Comparison of ENCODE assay signal across 13 cellular contexts in the genomic region with DNA sequence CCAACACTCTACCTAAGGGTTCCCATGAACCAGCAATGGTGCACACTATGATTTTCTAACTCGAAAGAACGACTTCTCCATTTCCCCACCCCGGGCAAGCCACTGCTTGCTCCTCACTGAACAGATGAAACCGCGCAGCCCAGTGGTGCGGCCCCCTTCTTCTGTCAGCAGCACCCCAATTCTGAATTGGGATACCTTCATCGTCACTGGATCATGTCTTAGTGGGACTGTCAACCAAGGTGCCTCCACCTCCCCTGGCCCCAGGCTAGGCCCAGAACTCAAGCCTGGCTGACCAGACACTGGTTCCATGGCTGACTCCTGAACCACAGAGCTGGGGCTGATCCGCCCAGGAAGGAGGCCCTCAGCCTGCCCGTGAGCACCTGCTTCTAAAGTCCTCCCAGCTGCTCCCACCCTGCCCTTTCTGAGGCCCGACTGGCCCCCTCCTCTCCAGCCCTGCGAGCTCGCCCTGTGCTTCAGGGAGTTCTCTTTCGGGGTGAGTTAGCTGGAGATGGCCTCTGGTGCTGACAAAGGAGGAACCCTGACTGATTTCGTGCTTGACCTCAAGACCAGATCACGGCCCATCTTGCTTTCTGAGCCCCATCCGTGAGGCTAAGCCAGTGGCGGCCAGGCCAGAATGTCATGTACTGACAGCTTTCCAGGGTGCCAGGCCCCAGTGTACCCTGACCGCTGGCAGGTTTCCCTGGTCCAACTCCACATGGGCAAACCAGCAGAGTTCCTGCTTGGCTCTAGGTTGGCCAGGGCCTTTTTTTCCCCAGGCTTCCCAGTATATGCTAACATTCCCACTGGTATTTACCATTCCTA. TPM values are rescaled to one million over a fixed set of nuclear protein-coding genes. Genes with fewer than 3 reads are reported as not detected.
DNase-seq lines count a peak whose midpoint lies in the region; TF ChIP-seq lines count a peak whose summit lies in the region.
"Had no signal": no experiment of that assay in that cellular context is flagged by ENCODE, and none has a peak within 500 bp of the region (broad histone marks: within the 10 kb centered on the region; RNA-seq: fewer than 3 reads in every experiment).

No MANE protein-coding gene starts in this region.

- 97% methylated on average over 17 of the region's 18 CpGs for whole genome bisulfite sequencing in esophagus muscularis mucosa

- DNase-seq in MV-4-11 (lab: John Stamatoyannopoulos, UW) (peak; percentile 43), esophagus muscularis mucosa (ENCODE audit: extremely low spot score) (no peak), neural crest cell (ENCODE audit: low read depth, low spot score) (no peak), NCI-H69 (lab: John Stamatoyannopoulos, UW) (no peak), NCI-H82 treated with DMSO at 0.1 percent for 48 hours (lab: John Stamatoyannopoulos, UW; ENCODE audit: unreplicated experiment) (no peak), NCI-H510A (lab: John Stamatoyannopoulos, UW) (no peak), NCI-H146 treated with DMSO at 0.1 percent for 48 hours (lab: John Stamatoyannopoulos, UW; ENCODE audit: unreplicated experiment) (no peak)
- DNase-seq: activated T-cell treated with anti-CD3 and anti-CD28 coated beads, Interleukin-2, amount 50 U/mL, for 4 hours; COR-L47; effector CD8-positive, alpha-beta T cell; IMR-90 had no signal

- H3K4me2 ChIP-seq in BLaER1, result peak overlapping the region; percentile 90

- peaks cover 13% of the 10 kb centered on the region for H3K36me3 Mint-ChIP-seq in neural crest cell (ENCODE audit: low read depth)

- no peaks in the 10 kb centered on the region for H3K9me3 Mint-ChIP-seq in neural crest cell
- H3K9me3 Mint-ChIP-seq: activated T-cell treated with anti-CD3 and anti-CD28 coated beads, Interleukin-2, amount 50 U/mL, for 4 hours had no signal

- peak overlapping the region; percentile 86 for H3K27ac ChIP-seq in BLaER1
- peak overlapping the region; percentile 81 to 86 (median 83) for H3K27ac ChIP-seq in esophagus muscularis mucosa (replicated peaks in 1 of 4)

- H3K36me3 ChIP-seq in BLaER1, result peaks cover 62% of the 10 kb centered on the region
- H3K36me3 ChIP-seq in esophagus muscularis mucosa, result peaks cover 0 to 21% (median 5%) of the 10 kb centered on the region in 4 donors

- no peaks in the 10 kb centered on the region for H3K27me3 Mint-ChIP-seq in neural crest cell (ENCODE audit: low read depth)
- H3K27me3 Mint-ChIP-seq: progenitor cell of endocrine pancreas had no signal

- no peaks in the 10 kb centered on the region for H3K27me3 ChIP-seq in BLaER1
- H3K27me3 ChIP-seq in esophagus muscularis mucosa, result no peaks in the 10 kb centered on the region

- no peak overlapping the region for H3K4me3 Mint-ChIP-seq in neural crest cell
- H3K4me3 Mint-ChIP-seq: activated T-cell treated with anti-CD3 and anti-CD28 coated beads, Interleukin-2, amount 50 U/mL, for 4 hours had no signal

- peak overlapping the region; percentile 79 for H3K27ac Mint-ChIP-seq in neural crest cell (ENCODE audit: unreplicated experiment)

- no peak for TF ChIP-seq EP300 in esophagus muscularis mucosa (IDR thresholded peaks at IDR 0.05)

- peaks cover 90% of the 10 kb centered on the region for H4K20me1 ChIP-seq in BLaER1

- H3K4me1 ChIP-seq in BLaER1 (peaks cover 100% of the 10 kb centered on the region), esophagus muscularis mucosa (peaks cover 79 to 87% (median 81%) of the 10 kb centered on the region in 4 donors)

- intact Hi-C loops in esophagus muscularis mucosa (cut with DNase I), result no loop called here

- TF ChIP-seq POLR2A in esophagus muscularis mucosa (IDR thresholded peaks at IDR 0.05; ENCODE audit: low read depth), result no peak

- H3K4me3 ChIP-seq in BLaER1 (no peak overlapping the region), esophagus muscularis mucosa (no peak overlapping the region)

- TF ChIP-seq CTCF in esophagus muscularis mucosa (IDR thresholded peaks at IDR 0.05), result no peak
- no peak for TF ChIP-seq CTCF in neural crest cell (conservative IDR thresholded peaks at IDR 0.05)

- no peaks in the 10 kb centered on the region for H3K9me3 ChIP-seq in BLaER1
- no peaks in the 10 kb centered on the region for H3K9me3 ChIP-seq in esophagus muscularis mucosa

- H3K9ac ChIP-seq in BLaER1, result peak overlapping the region; percentile 69

- H3K4me1 Mint-ChIP-seq in neural crest cell, result peaks cover 11% of the 10 kb centered on the region

RNA-seq across cellular contexts. Expression of a gene that starts 44.5 kb away (rescaled TPM):
- total RNA-seq in esophagus muscularis mucosa, result 10 to 100 TPM; 25.2 to 43.3 (median 34.7) TPM
- 41.3 TPM in 2 replicates for total RNA-seq in neural crest cell
